Comparison of ENCODE assay signal across 2 cellular contexts in genomic region chr11:104165014-104165413, GRCh38.
TF ChIP-seq lines count a peak whose summit lies in the region.

No MANE protein-coding gene starts in this region.

TF ChIP-seq in A549, 52 proteins besides CTCF, POLR2A, EP300 and RAD21:
- TF ChIP-seq ZNF302 (CRISPR knock-in tag; IDR thresholded peaks at IDR 0.05), result no peak
- TF ChIP-seq, protein P1, sequence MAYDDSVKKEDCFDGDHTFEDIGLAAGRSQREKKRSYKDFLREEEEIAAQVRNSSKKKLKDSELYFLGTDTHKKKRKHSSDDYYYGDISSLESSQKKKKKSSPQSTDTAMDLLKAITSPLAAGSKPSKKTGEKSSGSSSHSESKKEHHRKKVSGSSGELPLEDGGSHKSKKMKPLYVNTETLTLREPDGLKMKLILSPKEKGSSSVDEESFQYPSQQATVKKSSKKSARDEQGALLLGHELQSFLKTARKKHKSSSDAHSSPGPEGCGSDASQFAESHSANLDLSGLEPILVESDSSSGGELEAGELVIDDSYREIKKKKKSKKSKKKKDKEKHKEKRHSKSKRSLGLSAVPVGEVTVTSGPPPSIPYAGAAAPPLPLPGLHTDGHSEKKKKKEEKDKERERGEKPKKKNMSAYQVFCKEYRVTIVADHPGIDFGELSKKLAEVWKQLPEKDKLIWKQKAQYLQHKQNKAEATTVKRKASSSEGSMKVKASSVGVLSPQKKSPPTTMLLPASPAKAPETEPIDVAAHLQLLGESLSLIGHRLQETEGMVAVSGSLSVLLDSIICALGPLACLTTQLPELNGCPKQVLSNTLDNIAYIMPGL (CRISPR knock-in tag; IDR thresholded peaks at IDR 0.05; ENCODE audit: borderline replicate concordance), result no peak
- TF ChIP-seq, protein P2, sequence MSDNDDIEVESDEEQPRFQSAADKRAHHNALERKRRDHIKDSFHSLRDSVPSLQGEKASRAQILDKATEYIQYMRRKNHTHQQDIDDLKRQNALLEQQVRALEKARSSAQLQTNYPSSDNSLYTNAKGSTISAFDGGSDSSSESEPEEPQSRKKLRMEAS (IDR thresholded peaks at IDR 0.05), result no peak
- no peak for TF ChIP-seq CHD4 (IDR thresholded peaks at IDR 0.05; ENCODE audit: borderline replicate concordance)
- no peak for TF ChIP-seq HOXB5 (CRISPR knock-in tag; IDR thresholded peaks at IDR 0.05)
- TF ChIP-seq CHD2 (IDR thresholded peaks at IDR 0.05; ENCODE audit: low read length, partially characterized antibody), result no peak
- no peak for TF ChIP-seq RFX5 (IDR thresholded peaks at IDR 0.05)
- no peak for TF ChIP-seq ZSCAN20 (CRISPR knock-in tag; IDR thresholded peaks at IDR 0.05)
- TF ChIP-seq BCL3 (IDR thresholded peaks at IDR 0.05), result no peak
- TF ChIP-seq ZC3H11A (IDR thresholded peaks at IDR 0.05), result no peak
- TF ChIP-seq FOSB (CRISPR knock-in tag; IDR thresholded peaks at IDR 0.05), result no peak
- no peak for TF ChIP-seq MYC (IDR thresholded peaks at IDR 0.05; ENCODE audit: borderline replicate concordance, low read length)
- TF ChIP-seq, protein P3, sequence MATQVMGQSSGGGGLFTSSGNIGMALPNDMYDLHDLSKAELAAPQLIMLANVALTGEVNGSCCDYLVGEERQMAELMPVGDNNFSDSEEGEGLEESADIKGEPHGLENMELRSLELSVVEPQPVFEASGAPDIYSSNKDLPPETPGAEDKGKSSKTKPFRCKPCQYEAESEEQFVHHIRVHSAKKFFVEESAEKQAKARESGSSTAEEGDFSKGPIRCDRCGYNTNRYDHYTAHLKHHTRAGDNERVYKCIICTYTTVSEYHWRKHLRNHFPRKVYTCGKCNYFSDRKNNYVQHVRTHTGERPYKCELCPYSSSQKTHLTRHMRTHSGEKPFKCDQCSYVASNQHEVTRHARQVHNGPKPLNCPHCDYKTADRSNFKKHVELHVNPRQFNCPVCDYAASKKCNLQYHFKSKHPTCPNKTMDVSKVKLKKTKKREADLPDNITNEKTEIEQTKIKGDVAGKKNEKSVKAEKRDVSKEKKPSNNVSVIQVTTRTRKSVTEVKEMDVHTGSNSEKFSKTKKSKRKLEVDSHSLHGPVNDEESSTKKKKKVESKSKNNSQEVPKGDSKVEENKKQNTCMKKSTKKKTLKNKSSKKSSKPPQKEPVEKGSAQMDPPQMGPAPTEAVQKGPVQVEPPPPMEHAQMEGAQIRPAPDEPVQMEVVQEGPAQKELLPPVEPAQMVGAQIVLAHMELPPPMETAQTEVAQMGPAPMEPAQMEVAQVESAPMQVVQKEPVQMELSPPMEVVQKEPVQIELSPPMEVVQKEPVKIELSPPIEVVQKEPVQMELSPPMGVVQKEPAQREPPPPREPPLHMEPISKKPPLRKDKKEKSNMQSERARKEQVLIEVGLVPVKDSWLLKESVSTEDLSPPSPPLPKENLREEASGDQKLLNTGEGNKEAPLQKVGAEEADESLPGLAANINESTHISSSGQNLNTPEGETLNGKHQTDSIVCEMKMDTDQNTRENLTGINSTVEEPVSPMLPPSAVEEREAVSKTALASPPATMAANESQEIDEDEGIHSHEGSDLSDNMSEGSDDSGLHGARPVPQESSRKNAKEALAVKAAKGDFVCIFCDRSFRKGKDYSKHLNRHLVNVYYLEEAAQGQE (IDR thresholded peaks at IDR 0.05), result no peak

TF ChIP-seq in H1, 55 proteins besides CTCF, POLR2A, EP300 and RAD21:
- TF ChIP-seq JUND (IDR thresholded peaks at IDR 0.05; ENCODE audit: low read length), result no peak
- TF ChIP-seq TAF1 (IDR thresholded peaks at IDR 0.05; ENCODE audit: low read depth, low read length), result no peak
- TF ChIP-seq, protein P2 (IDR thresholded peaks at IDR 0.05), result no peak
- no peak for TF ChIP-seq CREB1 (IDR thresholded peaks at IDR 0.05)
